1 cellular context compared by ENCODE assay signal in genomic region chr11:66848671-66849500, GRCh38.
A peak's percentile ranks its signal among the peaks of the same experiment; 100 is the strongest.
TF ChIP-seq lines count a peak whose summit lies in the region.

No MANE protein-coding gene starts in this region.

TF ChIP-seq in HepG2, 621 proteins besides CTCF, POLR2A, EP300 and RAD21:
- no peak for TF ChIP-seq HOXA5 (CRISPR knock-in tag; IDR thresholded peaks at IDR 0.05)
- TF ChIP-seq ATF2 (CRISPR knock-in tag; IDR thresholded peaks at IDR 0.05): no peak
- TF ChIP-seq GABPB1 (CRISPR knock-in tag; IDR thresholded peaks at IDR 0.05): no peak
- no peak for TF ChIP-seq ZNF441 (CRISPR knock-in tag; IDR thresholded peaks at IDR 0.05; ENCODE audit: borderline replicate concordance)
- TF ChIP-seq RFXANK (CRISPR knock-in tag; IDR thresholded peaks at IDR 0.05): no peak
- TF ChIP-seq ZNF766 (CRISPR knock-in tag; IDR thresholded peaks at IDR 0.05; ENCODE audit: borderline replicate concordance): no peak
- peak; percentile 77 for TF ChIP-seq AGO2 (optimal IDR thresholded peaks at IDR 0.05; ENCODE audit: low read depth, low read length)
- TF ChIP-seq BCL3 (CRISPR knock-in tag; IDR thresholded peaks at IDR 0.05): no peak
- peak; percentile 43 for TF ChIP-seq ATF7 (IDR thresholded peaks at IDR 0.05)
- no peak for TF ChIP-seq ATF7 (CRISPR knock-in tag; IDR thresholded peaks at IDR 0.05)
- TF ChIP-seq NBN (conservative IDR thresholded peaks at IDR 0.05): no peak
